Comparison of ENCODE assay signal across 1 cellular context in the genomic region with DNA sequence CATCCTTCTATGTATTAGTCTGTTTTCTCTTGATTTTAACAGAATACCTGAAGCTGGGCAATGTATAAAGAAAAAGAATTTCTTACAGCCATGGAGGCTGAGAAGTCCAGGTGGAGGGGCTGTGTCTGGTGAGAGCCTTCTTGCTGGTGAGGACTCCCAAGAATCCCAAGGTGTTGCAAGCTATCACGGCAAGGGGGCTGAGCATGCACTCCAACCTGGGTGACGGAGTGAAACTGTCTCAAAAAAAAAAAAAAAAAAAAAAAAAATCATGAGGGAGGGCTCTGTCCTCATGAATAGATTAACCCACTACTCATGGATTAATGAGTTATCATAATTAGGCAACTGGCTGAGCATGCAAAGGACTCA.
TF ChIP-seq lines count a peak whose summit lies in the region.

No MANE protein-coding gene starts in this region.

TF ChIP-seq in A549, 52 proteins besides CTCF, POLR2A, EP300 and RAD21:
- TF ChIP-seq, protein P1, sequence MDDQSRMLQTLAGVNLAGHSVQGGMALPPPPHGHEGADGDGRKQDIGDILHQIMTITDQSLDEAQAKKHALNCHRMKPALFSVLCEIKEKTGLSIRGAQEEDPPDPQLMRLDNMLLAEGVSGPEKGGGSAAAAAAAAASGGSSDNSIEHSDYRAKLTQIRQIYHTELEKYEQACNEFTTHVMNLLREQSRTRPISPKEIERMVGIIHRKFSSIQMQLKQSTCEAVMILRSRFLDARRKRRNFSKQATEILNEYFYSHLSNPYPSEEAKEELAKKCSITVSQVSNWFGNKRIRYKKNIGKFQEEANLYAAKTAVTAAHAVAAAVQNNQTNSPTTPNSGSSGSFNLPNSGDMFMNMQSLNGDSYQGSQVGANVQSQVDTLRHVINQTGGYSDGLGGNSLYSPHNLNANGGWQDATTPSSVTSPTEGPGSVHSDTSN (IDR thresholded peaks at IDR 0.05): no peak
- TF ChIP-seq ZC3H11A (IDR thresholded peaks at IDR 0.05) (no peak), JUN (IDR thresholded peaks at IDR 0.05) (no peak), POLR2AphosphoS2 (conservative IDR thresholded peaks at IDR 0.05; ENCODE audit: low read length) (peak; percentile 46; the same call in 1 of the 2 replicates)
TF ChIP-seq in A549: peak in this region for 1.
